10 cellular contexts compared by ENCODE assay signal in the genomic region with DNA sequence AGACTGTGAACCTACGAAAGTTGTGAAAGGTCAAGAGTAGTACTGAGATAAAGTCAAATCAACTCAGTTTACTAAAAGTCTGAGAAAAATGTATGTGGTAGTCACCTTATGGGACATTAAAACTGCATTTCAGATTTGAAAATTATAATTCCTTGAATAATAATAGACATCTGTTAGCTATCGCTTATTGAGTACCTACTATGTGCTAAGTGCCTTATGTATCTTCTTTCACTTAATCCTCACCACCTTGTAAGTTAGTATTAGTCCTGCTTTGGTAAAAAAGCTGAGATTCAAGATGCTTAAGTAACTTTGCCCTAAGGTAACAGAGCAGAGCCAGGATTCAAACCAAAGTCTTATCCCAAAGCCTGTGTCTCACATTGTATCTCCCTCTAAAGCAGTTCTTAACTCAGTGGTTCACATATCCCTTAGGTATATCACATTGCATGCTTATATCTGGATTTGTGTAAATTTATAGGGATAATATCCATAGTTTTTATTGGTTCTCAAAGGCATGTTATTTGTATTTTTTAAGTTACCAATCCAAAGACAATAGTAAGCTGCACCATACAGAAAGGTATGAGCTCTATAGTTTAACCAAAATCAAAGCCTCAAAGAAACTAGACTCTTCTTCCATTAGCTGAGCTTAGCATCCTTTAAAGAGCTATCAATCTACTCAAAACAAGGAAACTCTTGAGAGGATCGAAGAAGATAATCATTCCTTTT. TPM values are rescaled to one million over a fixed set of nuclear protein-coding genes. Genes with fewer than 3 reads are reported as not detected.
DNase-seq lines count a peak whose midpoint lies in the region; ATAC-seq and TF ChIP-seq lines count a peak whose summit lies in the region.
"Had no signal": no experiment of that assay in that cellular context is flagged by ENCODE, and none has a peak within 500 bp of the region (broad histone marks: within the 10 kb centered on the region; RNA-seq: fewer than 3 reads in every experiment).

No MANE protein-coding gene starts in this region.

- DNase-seq in AG10803 (ENCODE audit: low read depth) (no peak), chondrocyte (ENCODE audit: low spot score) (no peak), middle frontal gyrus (ENCODE audit: extremely low spot score, low spot score) (no peak), NCI-H446 treated with DMSO at 0.1 percent for 48 hours (lab: John Stamatoyannopoulos, UW) (no peak), kidney tubule cell (ENCODE audit: low spot score) (no peak)
- no peak for DNase-seq in Jurkat, Clone E6-1 (ENCODE audit: low read depth, low spot score)
- no peak for DNase-seq in naive thymus-derived CD8-positive, alpha-beta T cell

- H3K36me3 Mint-ChIP-seq in chondrocyte (ENCODE audit: low read depth): peaks cover 11% of the 10 kb centered on the region
- H3K36me3 Mint-ChIP-seq in naive thymus-derived CD8-positive, alpha-beta T cell: peaks cover 8 to 34% (median 12%) of the 10 kb centered on the region in 3 donors

- TF ChIP-seq CTCF in AG10803 (conservative IDR thresholded peaks at IDR 0.05; ENCODE audit: low read length) (no peak), chondrocyte (IDR thresholded peaks at IDR 0.05) (no peak)

- POLR2A ChIA-PET in naive thymus-derived CD8-positive, alpha-beta T cell (lab: Charles Lee): interaction anchor here (0.7 to 2.6 kb wide), 4 partner anchors 12 to 318 kb away, joined by 3 to 13 read pairs (median 10); no protein-coding TSS in a partner anchor

- H3K4me3 ChIP-seq in AG10803 (ENCODE audit: low read length): peak overlapping the region; percentile 83
- peak overlapping the region; percentile 79 for H3K4me3 ChIP-seq in Jurkat, Clone E6-1 (ENCODE audit: low read length)

- peak; percentile 4 to 9 for ATAC-seq in naive thymus-derived CD8-positive, alpha-beta T cell
- ATAC-seq in GM21526 (IDR thresholded peaks at IDR 0.05; ENCODE audit: low FRiP score, unreplicated experiment): no peak

- H3K27me3 Mint-ChIP-seq in chondrocyte (ENCODE audit: low read depth): no peaks in the 10 kb centered on the region
- no peaks in the 10 kb centered on the region for H3K27me3 Mint-ChIP-seq in naive thymus-derived CD8-positive, alpha-beta T cell

- peak overlapping the region; percentile 89 for H3K4me3 Mint-ChIP-seq in chondrocyte (ENCODE audit: unreplicated experiment)
- peak overlapping the region; percentile 87 to 96 (median 94) for H3K4me3 Mint-ChIP-seq in naive thymus-derived CD8-positive, alpha-beta T cell

- H3K9me3 Mint-ChIP-seq in chondrocyte (ENCODE audit: low read depth): peaks cover 3% of the 10 kb centered on the region
- no peaks in the 10 kb centered on the region for H3K9me3 Mint-ChIP-seq in naive thymus-derived CD8-positive, alpha-beta T cell

- H3K27ac Mint-ChIP-seq in chondrocyte (ENCODE audit: unreplicated experiment): peak overlapping the region; percentile 78
- peak overlapping the region; percentile 92 to 97 (median 96) for H3K27ac Mint-ChIP-seq in naive thymus-derived CD8-positive, alpha-beta T cell

- H3K4me1 Mint-ChIP-seq in chondrocyte (ENCODE audit: low read depth): peaks cover 31% of the 10 kb centered on the region
- peaks cover 38 to 50% (median 43%) of the 10 kb centered on the region in 4 donors for H3K4me1 Mint-ChIP-seq in naive thymus-derived CD8-positive, alpha-beta T cell

RNA-seq across cellular contexts. Expression of a gene that starts 0.9 kb away (rescaled TPM):
- polyA plus RNA-seq in Jurkat, Clone E6-1 (2012; ENCODE audit: insufficient read depth, insufficient read length): 30.4 TPM
- total RNA-seq in chondrocyte: 20.9 to 22.0 TPM (median 21.7 TPM) in 3 replicates
- total RNA-seq in naive thymus-derived CD8-positive, alpha-beta T cell: 10 to 100 TPM; 35.8 to 43.2 TPM
- 10 to 100 TPM; 69.1 to 92.8 (median 86.1) TPM for polyA plus RNA-seq in naive thymus-derived CD8-positive, alpha-beta T cell

RNA-seq across cellular contexts. Expression of a gene that starts 22.5 kb away (rescaled TPM):
- polyA plus RNA-seq in Jurkat, Clone E6-1 (2012; ENCODE audit: insufficient read depth, insufficient read length): not detected
- total RNA-seq in chondrocyte: not detected in 3 replicates
- under 1 TPM in 1 of 2 experiments, not detected in 1; 0.68 TPM for total RNA-seq in naive thymus-derived CD8-positive, alpha-beta T cell
- polyA plus RNA-seq in naive thymus-derived CD8-positive, alpha-beta T cell: not detected
- total RNA-seq: lung, RPMI7951 had no signal
- polyA plus RNA-seq: lung had no signal
